Comparison of ENCODE assay signal across 8 cellular contexts in the genomic region with DNA sequence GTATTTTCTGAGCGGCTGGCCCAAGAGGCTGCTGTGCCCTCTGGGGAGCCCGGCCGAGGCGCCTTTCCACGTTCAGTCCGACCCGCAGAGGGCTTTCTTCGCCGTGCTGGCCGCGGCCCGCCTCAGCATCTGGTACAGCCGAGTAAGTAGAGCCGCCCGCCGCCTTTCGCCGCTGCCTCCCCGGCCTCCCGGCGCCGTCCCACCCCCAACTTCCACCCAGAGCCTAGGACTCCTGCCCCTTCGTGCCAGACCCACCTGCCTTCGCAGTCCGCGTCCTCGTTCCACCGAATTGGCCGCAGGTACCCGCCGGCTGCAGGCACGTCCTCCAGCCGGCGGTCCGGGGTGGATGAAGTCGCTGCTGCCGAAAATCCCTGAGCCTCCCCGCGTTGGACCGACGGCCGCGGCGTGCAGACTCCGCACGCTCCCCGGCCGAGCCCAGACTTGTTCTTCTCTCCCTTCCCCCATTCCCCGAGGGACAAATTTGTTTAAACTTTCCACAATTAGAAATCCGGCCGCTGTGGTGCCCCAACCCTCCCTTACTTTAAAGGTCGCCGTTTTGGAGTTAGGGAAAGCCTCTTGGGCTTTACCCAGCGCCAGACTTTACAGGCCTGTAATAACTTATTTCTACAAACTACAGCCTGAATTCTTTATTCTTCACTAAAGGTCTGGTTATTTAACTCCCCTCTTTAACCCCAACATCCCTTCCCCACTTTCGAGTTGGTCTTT. TPM values are rescaled to one million over a fixed set of nuclear protein-coding genes. Genes with fewer than 3 reads are reported as not detected.
A peak's percentile ranks its signal among the peaks of the same experiment; 100 is the strongest.
DNase-seq lines count a peak whose midpoint lies in the region; ATAC-seq and TF ChIP-seq lines count a peak whose summit lies in the region.

No MANE protein-coding gene starts in this region.

- peaks cover 2% of the 10 kb centered on the region for H3K36me3 Mint-ChIP-seq in T-helper 17 cell (ENCODE audit: low read depth)

- H3K27ac ChIP-seq in brain microvascular endothelial cell (peak overlapping the region; percentile 75), skeletal muscle tissue (ENCODE audit: low read depth, low read length) (peak overlapping the region; percentile 96)

- no peak for TF ChIP-seq CTCF in brain microvascular endothelial cell (IDR thresholded peaks at IDR 0.05; ENCODE audit: low read depth, low read length, missing control alignments)

- no peaks in the 10 kb centered on the region for H3K27me3 Mint-ChIP-seq in T-helper 17 cell

- H3K4me1 ChIP-seq in skeletal muscle tissue (ENCODE audit: control insufficient read depth in 3 of 3, insufficient read depth in 3 of 3, low read length in 3 of 3): peaks cover 11 to 22% (median 21%) of the 10 kb centered on the region in 3 donors

- H3K4me3 Mint-ChIP-seq in T-helper 17 cell: peak overlapping the region; percentile 99

- H3K27me3 ChIP-seq in brain microvascular endothelial cell (replicated peaks) (no peaks in the 10 kb centered on the region), skeletal muscle tissue (ENCODE audit: control insufficient read depth in 3 of 3, insufficient read depth in 3 of 3, low read length in 3 of 3) (no peaks in the 10 kb centered on the region)

- H3K4me1 Mint-ChIP-seq in T-helper 17 cell: peaks cover 51% of the 10 kb centered on the region

- DNase-seq in CD1c-positive myeloid dendritic cell (ENCODE audit: extremely low spot score): peak; percentile 38
- peak; percentile 35 for DNase-seq in HK-2 (ENCODE audit: unreplicated experiment)
- peak; percentile 20 to 39 (median 33) for DNase-seq in T-helper 17 cell
- DNase-seq in brain microvascular endothelial cell: no peak
- DNase-seq in glomerular visceral epithelial cell (ENCODE audit: extremely low spot score): no peak

- H3K4me3 ChIP-seq in brain microvascular endothelial cell (ENCODE audit: low read depth, low read length): peak overlapping the region; percentile 88
- H3K4me3 ChIP-seq in iPS-18c (ENCODE audit: insufficient read depth, low read depth, low read length): peak overlapping the region; percentile 85
- H3K4me3 ChIP-seq in skeletal muscle tissue (ENCODE audit: low read length in 3 of 3): peak overlapping the region; percentile 74 to 94 (median 93)

- in situ Hi-C loops in brain microvascular endothelial cell (cut with HindIII; ENCODE audit: low pct_ligation_motif_present, low sequenced_read_pairs): no loop called here

- no peaks in the 10 kb centered on the region for H3K9me3 ChIP-seq in T-helper 17 cell (ENCODE audit: control insufficient read depth, low read length, poor library complexity, severe bottlenecking)
- H3K9me3 ChIP-seq in iPS-18c (ENCODE audit: control insufficient read depth, insufficient read depth, low read length): no peaks in the 10 kb centered on the region
- no peaks in the 10 kb centered on the region for H3K9me3 ChIP-seq in skeletal muscle tissue (ENCODE audit: control insufficient read depth in 3 of 3, low read length in 3 of 3)

- H3K36me3 ChIP-seq in brain microvascular endothelial cell (replicated peaks) (no peaks in the 10 kb centered on the region), skeletal muscle tissue (ENCODE audit: control insufficient read depth in 3 of 3, insufficient read depth in 3 of 3, low read length in 3 of 3) (no peaks in the 10 kb centered on the region)

- H3K9ac ChIP-seq in skeletal muscle tissue (ENCODE audit: low read depth in 1 of 3, low read length in 3 of 3): peak overlapping the region; percentile 79 to 88 (median 86)

- ATAC-seq in GM19395 (IDR thresholded peaks at IDR 0.05; ENCODE audit: unreplicated experiment) (peak; percentile 3), T-helper 17 cell (peak; percentile 22)

- H3K27ac Mint-ChIP-seq in T-helper 17 cell: peak overlapping the region; percentile 96

RNA-seq across cellular contexts. Expression of a gene that starts 0.6 kb away (rescaled TPM):
- 10 to 100 TPM; 19.6 to 24.3 TPM for total RNA-seq in T-helper 17 cell
- total RNA-seq in skeletal muscle tissue: 26.6 TPM

Comparison
In these comparisons a context has a peak if more than half of its experiments do, and no peak if none do; other contexts are left out.
1. DNase-seq: peak in CD1c-positive myeloid dendritic cell (single experiment), HK-2 (single experiment) and T-helper 17 cell (3 of 3); none in brain microvascular endothelial cell (single experiment) and glomerular visceral epithelial cell (single experiment).
2. Peak in every context shown above with its lines, with median percentiles within 50 percentile points of each other: H3K4me3 ChIP-seq.